Comparison of ENCODE assay signal across 16 cellular contexts in the genomic region with DNA sequence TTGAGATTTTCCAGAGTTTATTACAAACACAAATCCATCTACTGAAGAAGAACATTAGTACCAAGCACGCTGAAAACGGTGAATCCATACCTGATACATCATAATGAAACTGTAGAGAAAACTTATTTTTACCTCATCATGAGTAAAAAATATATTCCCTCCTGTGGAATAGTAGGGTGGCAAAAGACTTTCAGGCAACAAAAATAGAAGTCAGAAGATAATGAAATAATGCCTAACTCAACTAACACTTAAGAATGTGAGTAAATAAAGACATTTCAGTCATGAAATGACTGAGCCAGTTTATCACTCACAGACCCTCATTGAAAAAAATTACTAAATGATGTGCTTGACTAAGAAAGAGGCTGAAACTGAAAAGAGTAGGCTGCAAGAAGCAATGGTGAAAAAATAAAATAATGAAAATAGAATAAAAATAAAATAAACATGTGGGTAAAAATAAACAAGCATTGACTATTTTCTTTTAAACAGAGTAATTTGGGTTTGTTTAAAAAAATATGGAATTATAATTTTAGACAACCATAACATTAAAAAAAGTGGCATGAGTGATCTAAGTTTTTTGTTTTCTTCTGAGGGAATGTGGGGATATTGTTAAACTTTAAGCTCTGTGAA.
DNase-seq lines count a peak whose midpoint lies in the region; ATAC-seq and TF ChIP-seq lines count a peak whose summit lies in the region.
"Had no signal": no experiment of that assay in that cellular context is flagged by ENCODE, and none has a peak within 500 bp of the region (broad histone marks: within the 10 kb centered on the region; RNA-seq: fewer than 3 reads in every experiment).

No MANE protein-coding gene starts in this region.

- TF ChIP-seq CTCF in GM10248 (IDR thresholded peaks at IDR 0.05; ENCODE audit: control extremely low read depth, extremely low read depth, low read depth, missing control alignments): no peak
- TF ChIP-seq CTCF in body of pancreas (IDR thresholded peaks at IDR 0.05): no peak

- TF ChIP-seq POLR2A in body of pancreas (IDR thresholded peaks at IDR 0.05): no peak

- intact Hi-C loops in body of pancreas (cut with DNase I): no loop called here

- 74 to 78% methylated on average over 2 of the region's 2 CpGs for WGBS in body of pancreas, 2 donors

- POLR2A ChIA-PET in GM10248 (lab: Yijun Ruan, JAX): no interaction called here

- peak; percentile 55 for ATAC-seq in GM19328 (IDR thresholded peaks at IDR 0.05; ENCODE audit: unreplicated experiment)
- peak; percentile 67 for ATAC-seq in GM21825 (IDR thresholded peaks at IDR 0.05; ENCODE audit: unreplicated experiment)
- peak; percentile 48 for ATAC-seq in HG03159 (IDR thresholded peaks at IDR 0.05; ENCODE audit: unreplicated experiment)
- ATAC-seq in body of pancreas: no peak
- ATAC-seq: heart right ventricle, left ventricle myocardium superior had no signal

- DNase-seq in GM10248 (ENCODE audit: extremely low spot score) (peak; percentile 28), kidney glomerular epithelial cell (lab: John Stamatoyannopoulos, UW) (no peak), pons (ENCODE audit: low spot score) (no peak), NCI-H1048 (lab: John Stamatoyannopoulos, UW) (no peak), body of pancreas (no peak)
- DNase-seq: 8988T; activated CD4-positive, alpha-beta T cell treated with anti-CD3 and anti-CD28 coated beads, Interleukin-2, amount 10 ng/mL, durations not matched to agents 7 days and 5 days; COR-L47; heart right ventricle; HFFc6; Karpas-422; left ventricle myocardium superior; NCI-H2081 treated with DMSO at 0.1 percent for 48 hours had no signal

- CTCF ChIA-PET in GM10248 (lab: Yijun Ruan, JAX): no interaction called here

- no peak overlapping the region for H3K4me3 ChIP-seq in body of pancreas
- H3K4me3 ChIP-seq: heart right ventricle had no signal

- no peaks in the 10 kb centered on the region for H3K36me3 ChIP-seq in body of pancreas (replicated peaks in 1 of 2; ENCODE audit: insufficient read depth in 1 of 2, low read depth in 2 of 2)
- H3K36me3 ChIP-seq: heart right ventricle had no signal

- H3K9me3 ChIP-seq in body of pancreas: no peaks in the 10 kb centered on the region
- H3K9me3 ChIP-seq: heart right ventricle had no signal

- no peak overlapping the region for H3K27ac ChIP-seq in body of pancreas
- H3K27ac ChIP-seq: heart right ventricle had no signal

- no peaks in the 10 kb centered on the region for H3K27me3 ChIP-seq in body of pancreas

- H3K4me1 ChIP-seq in body of pancreas: no peaks in the 10 kb centered on the region
- H3K4me1 ChIP-seq: heart right ventricle had no signal
